1 cellular context compared by ENCODE assay signal in the genomic region with DNA sequence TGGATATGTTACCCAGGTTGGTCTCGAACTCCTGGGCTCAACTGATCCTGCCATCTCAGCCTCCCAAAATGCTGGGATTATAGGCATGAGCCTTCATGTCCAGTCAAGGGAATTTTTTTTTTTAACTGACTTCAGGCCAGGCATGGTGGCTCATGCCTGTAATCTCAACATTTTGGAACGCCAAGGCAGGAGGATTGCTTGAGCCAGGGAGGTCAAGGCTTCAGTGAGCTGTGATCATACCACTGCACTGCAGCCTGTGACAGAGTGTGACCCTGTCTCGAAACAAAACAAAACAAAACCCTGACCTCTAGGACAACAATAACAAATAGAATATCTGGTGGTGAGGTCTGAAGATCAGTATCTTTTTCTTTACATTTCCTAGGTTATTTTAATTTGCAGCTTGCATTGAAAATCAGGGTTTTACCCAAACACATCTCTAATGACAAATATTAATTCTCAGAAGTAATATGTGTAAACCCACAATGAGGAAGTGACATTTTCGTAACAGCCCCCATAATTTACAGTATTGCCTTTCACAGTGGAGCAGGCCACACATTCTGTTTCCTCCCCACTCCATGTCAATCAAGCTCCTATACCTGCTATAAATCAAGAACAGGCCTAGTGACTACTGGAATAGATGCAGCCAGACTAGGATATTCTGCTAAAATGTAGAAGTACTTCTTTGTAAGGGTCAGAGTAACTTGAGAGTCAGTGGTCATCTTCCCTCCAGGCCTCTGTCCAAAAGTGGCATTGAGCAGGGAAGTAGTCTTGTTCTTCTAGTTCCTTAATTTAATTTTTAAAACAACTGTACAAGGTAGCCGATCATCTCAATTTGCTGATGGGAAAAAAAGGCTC.
A peak's percentile ranks its signal among the peaks of the same experiment; 100 is the strongest.
TF ChIP-seq lines count a peak whose summit lies in the region.

No MANE protein-coding gene starts in this region.

TF ChIP-seq in HepG2, 621 proteins besides CTCF, POLR2A, EP300 and RAD21 (continued from another document and continues in another):
- TF ChIP-seq, protein P1, sequence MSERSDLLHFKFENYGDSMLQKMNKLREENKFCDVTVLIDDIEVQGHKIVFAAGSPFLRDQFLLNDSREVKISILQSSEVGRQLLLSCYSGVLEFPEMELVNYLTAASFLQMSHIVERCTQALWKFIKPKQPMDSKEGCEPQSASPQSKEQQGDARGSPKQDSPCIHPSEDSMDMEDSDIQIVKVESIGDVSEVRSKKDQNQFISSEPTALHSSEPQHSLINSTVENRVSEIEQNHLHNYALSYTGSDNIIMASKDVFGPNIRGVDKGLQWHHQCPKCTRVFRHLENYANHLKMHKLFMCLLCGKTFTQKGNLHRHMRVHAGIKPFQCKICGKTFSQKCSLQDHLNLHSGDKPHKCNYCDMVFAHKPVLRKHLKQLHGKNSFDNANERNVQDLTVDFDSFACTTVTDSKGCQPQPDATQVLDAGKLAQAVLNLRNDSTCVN (CRISPR knock-in tag; IDR thresholded peaks at IDR 0.05; ENCODE audit: borderline replicate concordance), result no peak
- TF ChIP-seq ZNF772 (CRISPR knock-in tag; IDR thresholded peaks at IDR 0.05), result no peak
- TF ChIP-seq GATA4 (IDR thresholded peaks at IDR 0.05; ENCODE audit: borderline replicate concordance, low read depth), result no peak; the same call in 1 of the 2 replicates
- TF ChIP-seq ETS1 (CRISPR knock-in tag; IDR thresholded peaks at IDR 0.05), result no peak
- TF ChIP-seq SMC3 (IDR thresholded peaks at IDR 0.05; ENCODE audit: low read length), result no peak
- TF ChIP-seq, protein P2, sequence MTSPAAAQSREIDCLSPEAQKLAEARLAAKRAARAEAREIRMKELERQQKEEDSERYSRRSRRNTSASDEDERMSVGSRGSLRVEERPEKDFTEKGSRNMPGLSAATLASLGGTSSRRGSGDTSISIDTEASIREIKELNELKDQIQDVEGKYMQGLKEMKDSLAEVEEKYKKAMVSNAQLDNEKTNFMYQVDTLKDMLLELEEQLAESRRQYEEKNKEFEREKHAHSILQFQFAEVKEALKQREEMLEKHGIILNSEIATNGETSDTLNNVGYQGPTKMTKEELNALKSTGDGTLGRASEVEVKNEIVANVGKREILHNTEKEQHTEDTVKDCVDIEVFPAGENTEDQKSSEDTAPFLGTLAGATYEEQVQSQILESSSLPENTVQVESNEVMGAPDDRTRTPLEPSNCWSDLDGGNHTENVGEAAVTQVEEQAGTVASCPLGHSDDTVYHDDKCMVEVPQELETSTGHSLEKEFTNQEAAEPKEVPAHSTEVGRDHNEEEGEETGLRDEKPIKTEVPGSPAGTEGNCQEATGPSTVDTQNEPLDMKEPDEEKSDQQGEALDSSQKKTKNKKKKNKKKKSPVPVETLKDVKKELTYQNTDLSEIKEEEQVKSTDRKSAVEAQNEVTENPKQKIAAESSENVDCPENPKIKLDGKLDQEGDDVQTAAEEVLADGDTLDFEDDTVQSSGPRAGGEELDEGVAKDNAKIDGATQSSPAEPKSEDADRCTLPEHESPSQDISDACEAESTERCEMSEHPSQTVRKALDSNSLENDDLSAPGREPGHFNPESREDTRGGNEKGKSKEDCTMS (CRISPR knock-in tag; conservative IDR thresholded peaks at IDR 0.05), result no peak
- no peak for TF ChIP-seq GATAD1 (CRISPR knock-in tag; IDR thresholded peaks at IDR 0.05)
- TF ChIP-seq MTA1 (CRISPR knock-in tag; IDR thresholded peaks at IDR 0.05; ENCODE audit: borderline replicate concordance), result no peak
- no peak for TF ChIP-seq ZSCAN21 (CRISPR knock-in tag; IDR thresholded peaks at IDR 0.05; ENCODE audit: borderline replicate concordance)
- TF ChIP-seq, protein P3, sequence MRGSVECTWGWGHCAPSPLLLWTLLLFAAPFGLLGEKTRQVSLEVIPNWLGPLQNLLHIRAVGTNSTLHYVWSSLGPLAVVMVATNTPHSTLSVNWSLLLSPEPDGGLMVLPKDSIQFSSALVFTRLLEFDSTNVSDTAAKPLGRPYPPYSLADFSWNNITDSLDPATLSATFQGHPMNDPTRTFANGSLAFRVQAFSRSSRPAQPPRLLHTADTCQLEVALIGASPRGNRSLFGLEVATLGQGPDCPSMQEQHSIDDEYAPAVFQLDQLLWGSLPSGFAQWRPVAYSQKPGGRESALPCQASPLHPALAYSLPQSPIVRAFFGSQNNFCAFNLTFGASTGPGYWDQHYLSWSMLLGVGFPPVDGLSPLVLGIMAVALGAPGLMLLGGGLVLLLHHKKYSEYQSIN (CRISPR knock-in tag; IDR thresholded peaks at IDR 0.05; ENCODE audit: borderline replicate concordance), result no peak
- TF ChIP-seq CENPX (CRISPR knock-in tag; IDR thresholded peaks at IDR 0.05), result no peak
- no peak for TF ChIP-seq AKAP8 (CRISPR knock-in tag; IDR thresholded peaks at IDR 0.05)
- no peak for TF ChIP-seq FOXP1 (IDR thresholded peaks at IDR 0.05)
- TF ChIP-seq FOXP1 (CRISPR knock-in tag; IDR thresholded peaks at IDR 0.05), result peak; percentile 91
- TF ChIP-seq NCOA5 (CRISPR knock-in tag; IDR thresholded peaks at IDR 0.05), result no peak
- peak; percentile 27; the same call in 1 of the 2 replicates for TF ChIP-seq ZMYM3 (CRISPR knock-in tag; IDR thresholded peaks at IDR 0.05)
- TF ChIP-seq CAMTA2 (CRISPR knock-in tag; IDR thresholded peaks at IDR 0.05; ENCODE audit: borderline replicate concordance), result no peak
- no peak for TF ChIP-seq ZNF777 (CRISPR knock-in tag; IDR thresholded peaks at IDR 0.05)
- TF ChIP-seq ZNF572 (CRISPR knock-in tag; IDR thresholded peaks at IDR 0.05), result no peak
- 0 out of 2 replicates have a peak, but pooled peaks have one; percentile 42 for TF ChIP-seq ZNF816 (CRISPR knock-in tag; IDR thresholded peaks at IDR 0.05; ENCODE audit: borderline replicate concordance)
- no peak for TF ChIP-seq ATF7-NPFF (CRISPR knock-in tag; IDR thresholded peaks at IDR 0.05; ENCODE audit: low read depth)
- no peak for TF ChIP-seq ZNF530 (CRISPR knock-in tag; IDR thresholded peaks at IDR 0.05; ENCODE audit: low read depth)
- TF ChIP-seq NFE2L1 (CRISPR knock-in tag; IDR thresholded peaks at IDR 0.05; ENCODE audit: borderline replicate concordance), result no peak
- 0 out of 2 replicates have a peak, but pooled peaks have one; percentile 40 for TF ChIP-seq PPARG (CRISPR knock-in tag; conservative IDR thresholded peaks at IDR 0.05)
- TF ChIP-seq ZFP1 (CRISPR knock-in tag; IDR thresholded peaks at IDR 0.05), result no peak
- no peak for TF ChIP-seq KLF15 (CRISPR knock-in tag; IDR thresholded peaks at IDR 0.05; ENCODE audit: borderline replicate concordance)
- no peak for TF ChIP-seq ZNF101 (CRISPR knock-in tag; IDR thresholded peaks at IDR 0.05; ENCODE audit: borderline replicate concordance, low read depth)
- TF ChIP-seq SP5 (CRISPR knock-in tag; IDR thresholded peaks at IDR 0.05; ENCODE audit: borderline replicate concordance, low read depth), result no peak
- TF ChIP-seq ZNF605 (CRISPR knock-in tag; IDR thresholded peaks at IDR 0.05), result no peak
- no peak; the same call in 1 of the 2 replicates for TF ChIP-seq CREM (IDR thresholded peaks at IDR 0.05)
- TF ChIP-seq CREM (CRISPR knock-in tag; IDR thresholded peaks at IDR 0.05), result no peak
- no peak for TF ChIP-seq KLF9 (CRISPR knock-in tag; IDR thresholded peaks at IDR 0.05; ENCODE audit: low read depth)
- TF ChIP-seq ZNF775 (CRISPR knock-in tag; IDR thresholded peaks at IDR 0.05; ENCODE audit: borderline replicate concordance), result no peak
- TF ChIP-seq HMG20B (CRISPR knock-in tag; conservative IDR thresholded peaks at IDR 0.05), result no peak
- no peak for TF ChIP-seq PHF21A (CRISPR knock-in tag; IDR thresholded peaks at IDR 0.05)
- TF ChIP-seq ZNF18 (CRISPR knock-in tag; IDR thresholded peaks at IDR 0.05; ENCODE audit: insufficient replicate concordance), result no peak
- peak; percentile 70 for TF ChIP-seq HNF4A (CRISPR knock-in tag; IDR thresholded peaks at IDR 0.05)
- TF ChIP-seq, protein P4, sequence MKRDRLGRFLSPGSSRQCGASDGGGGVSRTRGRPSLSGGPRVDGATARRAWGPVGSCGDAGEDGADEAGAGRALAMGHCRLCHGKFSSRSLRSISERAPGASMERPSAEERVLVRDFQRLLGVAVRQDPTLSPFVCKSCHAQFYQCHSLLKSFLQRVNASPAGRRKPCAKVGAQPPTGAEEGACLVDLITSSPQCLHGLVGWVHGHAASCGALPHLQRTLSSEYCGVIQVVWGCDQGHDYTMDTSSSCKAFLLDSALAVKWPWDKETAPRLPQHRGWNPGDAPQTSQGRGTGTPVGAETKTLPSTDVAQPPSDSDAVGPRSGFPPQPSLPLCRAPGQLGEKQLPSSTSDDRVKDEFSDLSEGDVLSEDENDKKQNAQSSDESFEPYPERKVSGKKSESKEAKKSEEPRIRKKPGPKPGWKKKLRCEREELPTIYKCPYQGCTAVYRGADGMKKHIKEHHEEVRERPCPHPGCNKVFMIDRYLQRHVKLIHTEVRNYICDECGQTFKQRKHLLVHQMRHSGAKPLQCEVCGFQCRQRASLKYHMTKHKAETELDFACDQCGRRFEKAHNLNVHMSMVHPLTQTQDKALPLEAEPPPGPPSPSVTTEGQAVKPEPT (CRISPR knock-in tag; IDR thresholded peaks at IDR 0.05; ENCODE audit: low read depth), result 0 out of 2 replicates have a peak, but pooled peaks have one; percentile 1
- 0 out of 2 replicates have a peak, but pooled peaks have one; percentile 5 for TF ChIP-seq ZNF564 (CRISPR knock-in tag; IDR thresholded peaks at IDR 0.05)
- no peak for TF ChIP-seq ZIK1 (CRISPR knock-in tag; IDR thresholded peaks at IDR 0.05; ENCODE audit: borderline replicate concordance, low read depth)
- no peak for TF ChIP-seq ZNF615 (CRISPR knock-in tag; IDR thresholded peaks at IDR 0.05; ENCODE audit: borderline replicate concordance)
- TF ChIP-seq NR2F1 (CRISPR knock-in tag; IDR thresholded peaks at IDR 0.05), result peak; percentile 60 to 85
- TF ChIP-seq KMT2B (CRISPR knock-in tag; IDR thresholded peaks at IDR 0.05), result no peak
- TF ChIP-seq, protein P5, sequence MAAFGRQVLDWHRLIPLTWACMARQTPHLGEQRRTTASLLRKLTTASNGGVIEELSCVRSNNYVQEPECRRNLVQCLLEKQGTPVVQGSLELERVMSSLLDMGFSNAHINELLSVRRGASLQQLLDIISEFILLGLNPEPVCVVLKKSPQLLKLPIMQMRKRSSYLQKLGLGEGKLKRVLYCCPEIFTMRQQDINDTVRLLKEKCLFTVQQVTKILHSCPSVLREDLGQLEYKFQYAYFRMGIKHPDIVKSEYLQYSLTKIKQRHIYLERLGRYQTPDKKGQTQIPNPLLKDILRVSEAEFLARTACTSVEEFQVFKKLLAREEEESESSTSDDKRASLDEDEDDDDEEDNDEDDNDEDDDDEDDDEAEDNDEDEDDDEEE (CRISPR knock-in tag; IDR thresholded peaks at IDR 0.05), result no peak
- TF ChIP-seq U2AF2 (IDR thresholded peaks at IDR 0.05; ENCODE audit: low read depth, low read length), result no peak
- no peak for TF ChIP-seq LCORL (IDR thresholded peaks at IDR 0.05)
- peak; percentile 52; the same call in 1 of the 2 replicates for TF ChIP-seq LCORL (CRISPR knock-in tag; IDR thresholded peaks at IDR 0.05)
- TF ChIP-seq, protein P6, sequence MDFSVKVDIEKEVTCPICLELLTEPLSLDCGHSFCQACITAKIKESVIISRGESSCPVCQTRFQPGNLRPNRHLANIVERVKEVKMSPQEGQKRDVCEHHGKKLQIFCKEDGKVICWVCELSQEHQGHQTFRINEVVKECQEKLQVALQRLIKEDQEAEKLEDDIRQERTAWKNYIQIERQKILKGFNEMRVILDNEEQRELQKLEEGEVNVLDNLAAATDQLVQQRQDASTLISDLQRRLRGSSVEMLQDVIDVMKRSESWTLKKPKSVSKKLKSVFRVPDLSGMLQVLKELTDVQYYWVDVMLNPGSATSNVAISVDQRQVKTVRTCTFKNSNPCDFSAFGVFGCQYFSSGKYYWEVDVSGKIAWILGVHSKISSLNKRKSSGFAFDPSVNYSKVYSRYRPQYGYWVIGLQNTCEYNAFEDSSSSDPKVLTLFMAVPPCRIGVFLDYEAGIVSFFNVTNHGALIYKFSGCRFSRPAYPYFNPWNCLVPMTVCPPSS (IDR thresholded peaks at IDR 0.05), result no peak
- TF ChIP-seq, protein P7, sequence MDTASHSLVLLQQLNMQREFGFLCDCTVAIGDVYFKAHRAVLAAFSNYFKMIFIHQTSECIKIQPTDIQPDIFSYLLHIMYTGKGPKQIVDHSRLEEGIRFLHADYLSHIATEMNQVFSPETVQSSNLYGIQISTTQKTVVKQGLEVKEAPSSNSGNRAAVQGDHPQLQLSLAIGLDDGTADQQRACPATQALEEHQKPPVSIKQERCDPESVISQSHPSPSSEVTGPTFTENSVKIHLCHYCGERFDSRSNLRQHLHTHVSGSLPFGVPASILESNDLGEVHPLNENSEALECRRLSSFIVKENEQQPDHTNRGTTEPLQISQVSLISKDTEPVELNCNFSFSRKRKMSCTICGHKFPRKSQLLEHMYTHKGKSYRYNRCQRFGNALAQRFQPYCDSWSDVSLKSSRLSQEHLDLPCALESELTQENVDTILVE (CRISPR knock-in tag; IDR thresholded peaks at IDR 0.05), result no peak
